Comparison of ENCODE assay signal across 5 cellular contexts in the genomic region with DNA sequence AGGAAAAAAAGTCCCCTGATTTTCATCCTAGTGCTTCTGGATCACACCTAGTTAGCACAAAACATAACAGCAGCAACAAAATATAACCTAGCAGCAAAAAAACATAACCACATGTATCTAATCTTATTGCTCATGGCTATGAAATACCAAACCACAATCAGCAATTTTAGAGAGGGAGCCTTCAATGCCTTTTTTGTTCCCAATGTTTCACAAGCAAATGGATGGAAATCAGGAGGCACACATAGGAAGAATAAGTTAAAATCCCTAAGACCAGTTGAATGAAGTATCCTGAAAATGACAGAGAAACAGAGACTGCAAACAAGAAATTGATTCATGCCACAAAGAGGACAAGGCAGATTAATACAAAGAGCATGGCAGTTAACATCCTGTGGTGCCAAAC.
"Had no signal": no experiment of that assay in that cellular context is flagged by ENCODE, and none has a peak within 500 bp of the region (broad histone marks: within the 10 kb centered on the region; RNA-seq: fewer than 3 reads in every experiment).

No MANE protein-coding gene starts in this region.

- H2AFZ ChIP-seq: GM23248 had no signal

- ATAC-seq: K562 had no signal

- H3K4me3 Mint-ChIP-seq: H9 had no signal

- H3K9ac ChIP-seq: GM23248 had no signal

- H3K4me3 ChIP-seq: GM23248, K562 had no signal

- H3K27ac Mint-ChIP-seq: H9 had no signal

- H3K27ac ChIP-seq: GM23248 had no signal

- DNase-seq: GM23248, H9, HCEC 1CT, IMR-90 had no signal
